25 cellular contexts compared by ENCODE assay signal in genomic region chr9:15081021-15081753, GRCh38.
DNase-seq lines count a peak whose midpoint lies in the region; ATAC-seq, FAIRE-seq and TF ChIP-seq lines count a peak whose summit lies in the region.
"Had no signal": no experiment of that assay in that cellular context is flagged by ENCODE, and none has a peak within 500 bp of the region (broad histone marks: within the 10 kb centered on the region; RNA-seq: fewer than 3 reads in every experiment).

No MANE protein-coding gene starts in this region.

- H4K20me1 ChIP-seq in GM12878 (ENCODE audit: control insufficient read depth, insufficient read depth) (no peaks in the 10 kb centered on the region), HepG2 (ENCODE audit: insufficient read depth, low read length) (no peaks in the 10 kb centered on the region), mammary epithelial cell (ENCODE audit: insufficient read depth, low read length) (no peaks in the 10 kb centered on the region)
- H4K20me1 ChIP-seq: BLaER1 had no signal

- WGBS in GM12878 (ENCODE audit: insufficient coverage, insufficient replicate concordance, low lambda C conversion rate, missing lambda C conversion rate) = 3% methylated on average over 4 of the region's 4 CpGs
- 5% methylated on average over 4 of the region's 4 CpGs for WGBS in HepG2 (ENCODE audit: low lambda C conversion rate)
- WGBS in mammary epithelial cell (ENCODE audit: low coverage, missing lambda C conversion rate) = 61% methylated on average over 4 of the region's 4 CpGs

- no peak for TF ChIP-seq CTCF in GM12878 (IDR thresholded peaks at IDR 0.05 in 2 of 3, conservative IDR thresholded peaks at IDR 0.05 in 1 of 3; ENCODE audit: control insufficient read depth in 2 of 3, extremely low read depth in 1 of 3, insufficient read depth in 1 of 3, low read depth in 3 of 3, low read length in 3 of 3)
- peak; percentile 37; the same call in 1 of the 2 replicates for TF ChIP-seq CTCF in HepG2 (CRISPR knock-in tag; IDR thresholded peaks at IDR 0.05)
- TF ChIP-seq CTCF in mammary epithelial cell (conservative IDR thresholded peaks at IDR 0.05 in 1 of 2, IDR thresholded peaks at IDR 0.05 in 1 of 2; ENCODE audit: extremely low read depth in 1 of 2, insufficient read depth in 1 of 2, low read depth in 1 of 2, low read length in 2 of 2) = no peak

- H3K27ac ChIP-seq in GM12878 (ENCODE audit: control insufficient read depth, insufficient read depth) (no peak overlapping the region), HepG2 (ENCODE audit: extremely low read length, insufficient read depth, low read length) (peak overlapping the region; percentile 76), mammary epithelial cell (ENCODE audit: insufficient read depth, low read depth, low read length) (no peak overlapping the region)
- H3K27ac ChIP-seq: BLaER1 had no signal

- TF ChIP-seq EP300 in GM12878 (IDR thresholded peaks at IDR 0.05; ENCODE audit: borderline replicate concordance in 1 of 2, control insufficient read depth in 1 of 2, low read depth in 2 of 2, low read length in 2 of 2) (no peak), HepG2 (IDR thresholded peaks at IDR 0.05; ENCODE audit: low read depth in 2 of 2, low read length in 2 of 2) (peak in 1 of 2 experiments; percentile 25; a peak in 1 of 4 replicates), HepG2 (CRISPR knock-in tag; IDR thresholded peaks at IDR 0.05; ENCODE audit: borderline replicate concordance) (no peak; the same call in 1 of the 2 replicates)

- intact Hi-C loops in GM12878 (cut with micrococcal nuclease; ENCODE audit: unreplicated experiment) (loop anchor here (5.0 kb wide), 1 partner anchor 59 kb away; no protein-coding TSS in a partner anchor), HepG2 (cut with micrococcal nuclease; ENCODE audit: unreplicated experiment) (no loop called here), mammary epithelial cell (cut with micrococcal nuclease) (no loop called here), posterior cingulate gyrus (cut with DNase I) (no loop called here)

- SMC1A ChIA-PET in GM12878 (lab: Charles Lee; ENCODE audit: uncharacterized antibody, unreplicated experiment) = interaction anchor here (0.6 kb wide), 1 partner anchor 84 kb away, joined by 3 read pairs; no protein-coding TSS in a partner anchor

- H2AFZ ChIP-seq in GM12878 (ENCODE audit: control insufficient read depth, low read depth, low read length) = no peak overlapping the region
- no peak overlapping the region for H2AFZ ChIP-seq in HepG2 (ENCODE audit: low read length)
- no peak overlapping the region for H2AFZ ChIP-seq in mammary epithelial cell (ENCODE audit: low read depth, low read length)

- H3K27me3 ChIP-seq in GM12878 (replicated peaks in 1 of 2; ENCODE audit: control insufficient read depth in 2 of 2, insufficient read depth in 2 of 2, low read length in 1 of 2) (no peaks in the 10 kb centered on the region), HepG2 (ENCODE audit: control insufficient read depth in 1 of 2, insufficient read depth in 2 of 2, low read length in 2 of 2) (no peaks in the 10 kb centered on the region), mammary epithelial cell (ENCODE audit: insufficient read depth, low read length) (no peaks in the 10 kb centered on the region)
- H3K27me3 ChIP-seq: BE2C, BLaER1 had no signal

- H3K4me2 ChIP-seq in GM12878 (ENCODE audit: control insufficient read depth, insufficient read depth) (no peak overlapping the region), HepG2 (ENCODE audit: low read depth, low read length) (peak overlapping the region; percentile 65), mammary epithelial cell (ENCODE audit: insufficient read depth, low read depth, low read length) (no peak overlapping the region)
- H3K4me2 ChIP-seq: BLaER1 had no signal

- no peaks in the 10 kb centered on the region for H3K36me3 ChIP-seq in GM12878 (ENCODE audit: control insufficient read depth in 2 of 2, insufficient read depth in 2 of 2, low read length in 1 of 2)
- no peaks in the 10 kb centered on the region for H3K36me3 ChIP-seq in HepG2 (replicated peaks in 1 of 2; ENCODE audit: control insufficient read depth in 1 of 2, insufficient read depth in 2 of 2, low read length in 2 of 2)
- no peaks in the 10 kb centered on the region for H3K36me3 ChIP-seq in mammary epithelial cell (ENCODE audit: insufficient read depth, low read length)
- H3K36me3 ChIP-seq: BE2C, BLaER1 had no signal

- ATAC-seq in GM12878 = no peak
- peak; percentile 67 for ATAC-seq in HepG2
- no peak for ATAC-seq in HG02852 (IDR thresholded peaks at IDR 0.05; ENCODE audit: unreplicated experiment)

- TF ChIP-seq POLR2A in GM12878 (IDR thresholded peaks at IDR 0.05; ENCODE audit: low read depth, low read length) = no peak
- TF ChIP-seq POLR2A in HepG2 (IDR thresholded peaks at IDR 0.05; ENCODE audit: insufficient read depth in 1 of 2, low read depth in 2 of 2, low read length in 2 of 2) = no peak

- H3K4me1 ChIP-seq in GM12878 (ENCODE audit: control insufficient read depth, insufficient read depth, low read length) = no peaks in the 10 kb centered on the region
- peaks cover 43% of the 10 kb centered on the region for H3K4me1 ChIP-seq in HepG2 (ENCODE audit: insufficient read depth, low read length)
- no peaks in the 10 kb centered on the region for H3K4me1 ChIP-seq in mammary epithelial cell (ENCODE audit: insufficient read depth, low read length)
- H3K4me1 ChIP-seq: BE2C, BLaER1 had no signal

- in situ Hi-C loops in GM12878 (cut with MboI) = no loop called here
- in situ Hi-C loops in HepG2 (cut with HindIII; ENCODE audit: extremely low pct_ligation_motif_present, low pct_unique_long_range_greater_than_20kb) = no loop called here
- in situ Hi-C loops in mammary epithelial cell (cut with MboI; ENCODE audit: low sequenced_read_pairs in 2 of 2) = no loop called here

- no peaks in the 10 kb centered on the region for H3K79me2 ChIP-seq in GM12878 (ENCODE audit: control insufficient read depth, insufficient read depth, low read length)
- no peaks in the 10 kb centered on the region for H3K79me2 ChIP-seq in HepG2 (ENCODE audit: insufficient read depth, low read length)
- no peaks in the 10 kb centered on the region for H3K79me2 ChIP-seq in mammary epithelial cell (ENCODE audit: insufficient read depth, low read length)

- H3K9ac ChIP-seq in GM12878 (ENCODE audit: control insufficient read depth, insufficient read depth, low read length) = no peak overlapping the region
- H3K9ac ChIP-seq in HepG2 (ENCODE audit: insufficient read depth, low read depth, low read length) = 0 out of 2 replicates have a peak overlapping the region, but pooled peaks have one; percentile 9
- H3K9ac ChIP-seq in mammary epithelial cell (ENCODE audit: insufficient read depth, low read length) = no peak overlapping the region
- H3K9ac ChIP-seq: BLaER1 had no signal

- DNase-seq in GM12878 (ENCODE audit: low read depth, low spot score) = no peak
- peak; percentile 63 for DNase-seq in HepG2 (ENCODE audit: low spot score)
- peak; percentile 20 for DNase-seq in mucosa of gallbladder (ENCODE audit: low spot score)
- DNase-seq in mammary epithelial cell = no peak
- no peak for DNase-seq in DMS79 (lab: John Stamatoyannopoulos, UW)
- no peak for DNase-seq in posterior cingulate gyrus
- DNase-seq: 8988T; ACHN; BE2C; C1 segment of cervical spinal cord; CD4-positive, alpha-beta memory T cell; CD4-positive, CD25-positive, alpha-beta regulatory T cell; CD8-positive, alpha-beta memory T cell; COR-L47; DMS 273 treated with DMSO at 0.1 percent for 48 hours; DMS153; DMS53; DMS79 treated with DMSO at 0.1 percent for 48 hours; GF-D8 had no signal

- H3K9me3 ChIP-seq in GM12878 (replicated peaks; ENCODE audit: control insufficient read depth, insufficient read depth, low read length) (no peaks in the 10 kb centered on the region), HepG2 (ENCODE audit: low read length) (no peaks in the 10 kb centered on the region), mammary epithelial cell (replicated peaks; ENCODE audit: insufficient read depth, low read length) (no peaks in the 10 kb centered on the region)
- H3K9me3 ChIP-seq: BE2C, BLaER1 had no signal

- POLR2A ChIA-PET in GM12878 (lab: Charles Lee) = no interaction called here
- POLR2A ChIA-PET in HepG2 (lab: Yijun Ruan, JAX) = interaction anchor here (1.3 kb wide), 1 partner anchor 19 kb away, joined by 6 read pairs; no protein-coding TSS in a partner anchor

- BruUV-seq in GM12878 (replicated peaks; lab: Mats Ljungman, UMichigan) (no TSS peak), HepG2 (replicated peaks; lab: Mats Ljungman, UMichigan) (no TSS peak), mammary epithelial cell (replicated peaks; lab: Mats Ljungman, UMichigan) (no TSS peak)

- RAD21 ChIA-PET in GM12878 (lab: Charles Lee; ENCODE audit: unreplicated experiment) = no interaction called here

- TF ChIP-seq RAD21 in GM12878 (IDR thresholded peaks at IDR 0.05; ENCODE audit: insufficient read depth, low read depth, low read length) (no peak), HepG2 (CRISPR knock-in tag; IDR thresholded peaks at IDR 0.05) (no peak)

- H3K4me3 ChIP-seq in GM12878 = no peak overlapping the region
- 0 out of 6 replicates have a peak overlapping the region, but pooled peaks of 1 of the 3 experiments have one; percentile 0 for H3K4me3 ChIP-seq in HepG2 (replicated peaks in 1 of 3; ENCODE audit: insufficient read depth in 1 of 3, low read depth in 2 of 3, low read length in 3 of 3)
- no peak overlapping the region for H3K4me3 ChIP-seq in mammary epithelial cell (replicated peaks in 1 of 3; ENCODE audit: insufficient read depth in 1 of 3, low read depth in 2 of 3, low read length in 3 of 3)
- H3K4me3 ChIP-seq: BLaER1 had no signal

- dilution Hi-C loops in mammary epithelial cell (cut with HindIII; ENCODE audit: low sequenced_read_pairs) = no loop called here

- CTCF ChIA-PET in GM12878 (lab: Yijun Ruan, JAX) (no interaction called here), HepG2 (lab: Yijun Ruan, JAX; ENCODE audit: low intra/inter-chr PET ratio, low total read pairs) (no interaction called here), mammary epithelial cell (lab: Charles Lee; ENCODE audit: low non-redundant PET) (no interaction called here)

- FAIRE-seq in GM12878 (lab: Jason Lieb, UNC) (peak; percentile 13), HepG2 (lab: Jason Lieb, UNC) (no peak)
- FAIRE-seq: A204.1, G401.6, GM12892, GM18507 had no signal

TF ChIP-seq in HepG2, 621 proteins besides CTCF, POLR2A, EP300 and RAD21 (continues in another document):
- peak; percentile 15; the same call in 1 of the 2 replicates for TF ChIP-seq FOSL2 (CRISPR knock-in tag; IDR thresholded peaks at IDR 0.05)
- TF ChIP-seq ARNTL (CRISPR knock-in tag; IDR thresholded peaks at IDR 0.05) = no peak
- no peak for TF ChIP-seq CREM (IDR thresholded peaks at IDR 0.05)
- TF ChIP-seq CREM (CRISPR knock-in tag; IDR thresholded peaks at IDR 0.05) = no peak
- TF ChIP-seq SALL1 (CRISPR knock-in tag; IDR thresholded peaks at IDR 0.05) = peak; percentile 83
- TF ChIP-seq CAMTA2 (CRISPR knock-in tag; IDR thresholded peaks at IDR 0.05; ENCODE audit: borderline replicate concordance) = no peak
- TF ChIP-seq MAFK (conservative IDR thresholded peaks at IDR 0.05 in 1 of 2, IDR thresholded peaks at IDR 0.05 in 1 of 2; ENCODE audit: low read length in 2 of 2) = no peak
- no peak for TF ChIP-seq ZNF749 (CRISPR knock-in tag; IDR thresholded peaks at IDR 0.05; ENCODE audit: borderline replicate concordance)
- no peak for TF ChIP-seq ZNF12 (CRISPR knock-in tag; IDR thresholded peaks at IDR 0.05)
- TF ChIP-seq ZNF44 (CRISPR knock-in tag; IDR thresholded peaks at IDR 0.05) = no peak
- no peak for TF ChIP-seq NCOA1 (CRISPR knock-in tag; IDR thresholded peaks at IDR 0.05)

Comparison
In these comparisons a context has a peak if more than half of its experiments do, and no peak if none do; other contexts are left out.
1. DNase-seq: peak in HepG2 (single experiment) and mucosa of gallbladder (single experiment); none in GM12878 (single experiment), mammary epithelial cell (single experiment), DMS79 (single experiment) and posterior cingulate gyrus (0 of 10).
2. Of the 75 proteins assayed by ChIP-seq in both HepG2 and GM12878: peak only in HepG2: CBFB, CTCF, HDAC2, MAX and NR2C2; only in GM12878: none; in both: none; in neither: 67; mixed calls (peak in some experiments, not most) for 3.